1 cellular context compared by ENCODE assay signal in the genomic region with DNA sequence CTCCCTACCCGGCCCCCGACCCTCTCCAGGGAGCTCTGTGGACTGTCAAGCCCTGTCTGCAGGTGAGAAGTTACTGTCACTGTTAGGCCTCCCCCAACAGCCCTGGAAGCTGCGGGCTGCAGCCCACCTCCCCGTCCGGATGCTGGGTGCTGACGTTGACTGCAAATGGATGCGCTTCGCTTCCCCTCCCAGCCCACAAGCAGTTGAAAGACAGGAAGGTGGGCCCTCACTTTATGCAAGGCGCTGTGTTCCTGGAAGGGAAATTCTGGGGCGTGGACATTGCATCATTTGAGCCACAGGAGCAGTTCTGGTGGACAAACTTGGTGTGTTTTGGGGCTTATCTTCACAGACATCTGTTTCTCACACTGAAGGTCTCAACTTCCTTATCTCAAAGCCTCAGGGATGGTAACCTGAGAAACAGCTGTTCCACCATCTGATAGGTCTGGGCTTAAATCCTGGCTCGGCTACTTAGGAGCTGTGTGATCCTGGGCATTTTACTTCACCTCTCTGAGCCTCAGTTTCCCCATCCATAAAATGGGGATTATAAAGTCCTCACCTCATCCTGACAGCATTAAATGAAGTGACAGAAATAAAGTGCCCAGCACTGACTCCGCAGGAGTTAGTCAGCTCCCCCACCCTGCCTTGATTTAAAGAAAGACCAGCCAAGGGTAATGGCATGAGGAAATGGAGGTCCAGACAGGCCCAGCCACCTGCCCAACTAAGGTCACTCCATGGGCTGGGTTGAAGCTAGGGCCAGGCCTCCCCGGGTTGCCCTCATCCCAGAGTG.
A peak's percentile ranks its signal among the peaks of the same experiment; 100 is the strongest.
TF ChIP-seq lines count a peak whose summit lies in the region.

No MANE protein-coding gene starts in this region.

TF ChIP-seq in K562, 482 proteins besides CTCF, POLR2A, EP300 and RAD21 (continued from another document and continues in another):
- no peak for TF ChIP-seq ZNF780A (CRISPR knock-in tag; IDR thresholded peaks at IDR 0.05)
- TF ChIP-seq NR3C1 (CRISPR knock-in tag; IDR thresholded peaks at IDR 0.05) = no peak
- no peak for TF ChIP-seq MIER1 (IDR thresholded peaks at IDR 0.05; ENCODE audit: low read depth)
- TF ChIP-seq, protein P1, sequence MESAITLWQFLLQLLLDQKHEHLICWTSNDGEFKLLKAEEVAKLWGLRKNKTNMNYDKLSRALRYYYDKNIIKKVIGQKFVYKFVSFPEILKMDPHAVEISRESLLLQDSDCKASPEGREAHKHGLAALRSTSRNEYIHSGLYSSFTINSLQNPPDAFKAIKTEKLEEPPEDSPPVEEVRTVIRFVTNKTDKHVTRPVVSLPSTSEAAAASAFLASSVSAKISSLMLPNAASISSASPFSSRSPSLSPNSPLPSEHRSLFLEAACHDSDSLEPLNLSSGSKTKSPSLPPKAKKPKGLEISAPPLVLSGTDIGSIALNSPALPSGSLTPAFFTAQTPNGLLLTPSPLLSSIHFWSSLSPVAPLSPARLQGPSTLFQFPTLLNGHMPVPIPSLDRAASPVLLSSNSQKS (CRISPR knock-in tag; IDR thresholded peaks at IDR 0.05) = no peak
- TF ChIP-seq HIVEP1 (CRISPR knock-in tag; IDR thresholded peaks at IDR 0.05) = peak; percentile 90; the same call in 1 of the 2 replicates
- TF ChIP-seq, protein P2, sequence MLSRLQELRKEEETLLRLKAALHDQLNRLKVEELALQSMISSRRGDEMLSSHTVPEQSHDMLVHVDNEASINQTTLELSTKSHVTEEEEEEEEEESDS (CRISPR knock-in tag; IDR thresholded peaks at IDR 0.05) = no peak
- TF ChIP-seq SUPT5H (IDR thresholded peaks at IDR 0.05) = 0 out of 2 replicates have a peak, but pooled peaks have one; percentile 41
- TF ChIP-seq MEF2D (tag; conservative IDR thresholded peaks at IDR 0.05; ENCODE audit: low read depth) = peak; percentile 90
- TF ChIP-seq NFRKB (IDR thresholded peaks at IDR 0.05; ENCODE audit: low read depth) = 0 out of 2 replicates have a peak, but pooled peaks have one; percentile 71
- peak; percentile 96 for TF ChIP-seq TAF9B (IDR thresholded peaks at IDR 0.05; ENCODE audit: partially characterized antibody)
- no peak for TF ChIP-seq MCM3 (IDR thresholded peaks at IDR 0.05)
- TF ChIP-seq TEAD4 (IDR thresholded peaks at IDR 0.05; ENCODE audit: low read length) = peak; percentile 100
- no peak for TF ChIP-seq TEAD4 (CRISPR knock-in tag; IDR thresholded peaks at IDR 0.05; ENCODE audit: borderline replicate concordance)
- TF ChIP-seq SP1 (CRISPR knock-in tag; IDR thresholded peaks at IDR 0.05) = peak; percentile 89
- TF ChIP-seq, protein P3, sequence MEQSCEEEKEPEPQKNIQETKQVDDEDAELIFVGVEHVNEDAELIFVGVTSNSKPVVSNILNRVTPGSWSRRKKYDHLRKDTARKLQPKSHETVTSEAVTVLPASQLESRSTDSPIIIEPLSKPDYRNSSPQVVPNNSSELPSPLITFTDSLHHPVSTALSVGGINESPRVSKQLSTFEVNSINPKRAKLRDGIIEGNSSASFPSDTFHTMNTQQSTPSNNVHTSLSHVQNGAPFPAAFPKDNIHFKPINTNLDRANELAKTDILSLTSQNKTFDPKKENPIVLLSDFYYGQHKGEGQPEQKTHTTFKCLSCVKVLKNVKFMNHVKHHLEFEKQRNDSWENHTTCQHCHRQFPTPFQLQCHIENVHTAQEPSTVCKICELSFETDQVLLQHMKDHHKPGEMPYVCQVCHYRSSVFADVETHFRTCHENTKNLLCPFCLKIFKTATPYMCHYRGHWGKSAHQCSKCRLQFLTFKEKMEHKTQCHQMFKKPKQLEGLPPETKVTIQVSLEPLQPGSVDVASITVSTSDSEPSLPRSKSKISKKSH (CRISPR knock-in tag; IDR thresholded peaks at IDR 0.05) = no peak
- TF ChIP-seq, protein P4, sequence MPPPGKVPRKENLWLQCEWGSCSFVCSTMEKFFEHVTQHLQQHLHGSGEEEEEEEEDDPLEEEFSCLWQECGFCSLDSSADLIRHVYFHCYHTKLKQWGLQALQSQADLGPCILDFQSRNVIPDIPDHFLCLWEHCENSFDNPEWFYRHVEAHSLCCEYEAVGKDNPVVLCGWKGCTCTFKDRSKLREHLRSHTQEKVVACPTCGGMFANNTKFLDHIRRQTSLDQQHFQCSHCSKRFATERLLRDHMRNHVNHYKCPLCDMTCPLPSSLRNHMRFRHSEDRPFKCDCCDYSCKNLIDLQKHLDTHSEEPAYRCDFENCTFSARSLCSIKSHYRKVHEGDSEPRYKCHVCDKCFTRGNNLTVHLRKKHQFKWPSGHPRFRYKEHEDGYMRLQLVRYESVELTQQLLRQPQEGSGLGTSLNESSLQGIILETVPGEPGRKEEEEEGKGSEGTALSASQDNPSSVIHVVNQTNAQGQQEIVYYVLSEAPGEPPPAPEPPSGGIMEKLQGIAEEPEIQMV (tag; conservative IDR thresholded peaks at IDR 0.05; ENCODE audit: low read depth) = no peak
- no peak for TF ChIP-seq SIX5 (IDR thresholded peaks at IDR 0.05; ENCODE audit: borderline replicate concordance in 1 of 2, insufficient read depth in 1 of 2, low read depth in 1 of 2, low read length in 2 of 2)
- peak; percentile 100 for TF ChIP-seq DPF2 (IDR thresholded peaks at IDR 0.05)
- peak; percentile 98 for TF ChIP-seq LEF1 (IDR thresholded peaks at IDR 0.05)
- TF ChIP-seq EWSR1 (IDR thresholded peaks at IDR 0.05; ENCODE audit: borderline replicate concordance, low read depth, partially characterized antibody) = no peak
- TF ChIP-seq, protein P5, sequence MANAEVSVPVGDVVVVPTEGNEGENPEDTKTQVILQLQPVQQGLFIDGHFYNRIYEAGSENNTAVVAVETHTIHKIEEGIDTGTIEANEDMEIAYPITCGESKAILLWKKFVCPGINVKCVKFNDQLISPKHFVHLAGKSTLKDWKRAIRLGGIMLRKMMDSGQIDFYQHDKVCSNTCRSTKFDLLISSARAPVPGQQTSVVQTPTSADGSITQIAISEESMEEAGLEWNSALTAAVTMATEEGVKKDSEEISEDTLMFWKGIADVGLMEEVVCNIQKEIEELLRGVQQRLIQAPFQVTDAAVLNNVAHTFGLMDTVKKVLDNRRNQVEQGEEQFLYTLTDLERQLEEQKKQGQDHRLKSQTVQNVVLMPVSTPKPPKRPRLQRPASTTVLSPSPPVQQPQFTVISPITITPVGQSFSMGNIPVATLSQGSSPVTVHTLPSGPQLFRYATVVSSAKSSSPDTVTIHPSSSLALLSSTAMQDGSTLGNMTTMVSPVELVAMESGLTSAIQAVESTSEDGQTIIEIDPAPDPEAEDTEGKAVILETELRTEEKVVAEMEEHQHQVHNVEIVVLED (CRISPR knock-in tag; IDR thresholded peaks at IDR 0.05) = peak; percentile 48
- no peak for TF ChIP-seq FOXA1 (IDR thresholded peaks at IDR 0.05; ENCODE audit: borderline replicate concordance)
- peak in 1 of 3 experiments; percentile 51 for TF ChIP-seq YY1 (IDR thresholded peaks at IDR 0.05; ENCODE audit: borderline replicate concordance in 1 of 3, control insufficient read depth in 1 of 3, extremely low read depth in 1 of 3, insufficient read depth in 3 of 3, insufficient read length in 1 of 3, insufficient replicate concordance in 2 of 3, low read depth in 1 of 3, low read length in 2 of 3)
- TF ChIP-seq SIN3B (IDR thresholded peaks at IDR 0.05; ENCODE audit: low read depth) = no peak
- TF ChIP-seq KAT8 (IDR thresholded peaks at IDR 0.05; ENCODE audit: low read depth) = no peak
- TF ChIP-seq SIN3A (IDR thresholded peaks at IDR 0.05; ENCODE audit: borderline replicate concordance in 2 of 2, control insufficient read depth in 1 of 2, low read depth in 2 of 2, low read length in 2 of 2) = peak in 1 of 2 experiments; percentile 23; a peak in 1 of 4 replicates
- peak; percentile 71 for TF ChIP-seq NUFIP1 (IDR thresholded peaks at IDR 0.05; ENCODE audit: partially characterized antibody)
- TF ChIP-seq, protein P6, sequence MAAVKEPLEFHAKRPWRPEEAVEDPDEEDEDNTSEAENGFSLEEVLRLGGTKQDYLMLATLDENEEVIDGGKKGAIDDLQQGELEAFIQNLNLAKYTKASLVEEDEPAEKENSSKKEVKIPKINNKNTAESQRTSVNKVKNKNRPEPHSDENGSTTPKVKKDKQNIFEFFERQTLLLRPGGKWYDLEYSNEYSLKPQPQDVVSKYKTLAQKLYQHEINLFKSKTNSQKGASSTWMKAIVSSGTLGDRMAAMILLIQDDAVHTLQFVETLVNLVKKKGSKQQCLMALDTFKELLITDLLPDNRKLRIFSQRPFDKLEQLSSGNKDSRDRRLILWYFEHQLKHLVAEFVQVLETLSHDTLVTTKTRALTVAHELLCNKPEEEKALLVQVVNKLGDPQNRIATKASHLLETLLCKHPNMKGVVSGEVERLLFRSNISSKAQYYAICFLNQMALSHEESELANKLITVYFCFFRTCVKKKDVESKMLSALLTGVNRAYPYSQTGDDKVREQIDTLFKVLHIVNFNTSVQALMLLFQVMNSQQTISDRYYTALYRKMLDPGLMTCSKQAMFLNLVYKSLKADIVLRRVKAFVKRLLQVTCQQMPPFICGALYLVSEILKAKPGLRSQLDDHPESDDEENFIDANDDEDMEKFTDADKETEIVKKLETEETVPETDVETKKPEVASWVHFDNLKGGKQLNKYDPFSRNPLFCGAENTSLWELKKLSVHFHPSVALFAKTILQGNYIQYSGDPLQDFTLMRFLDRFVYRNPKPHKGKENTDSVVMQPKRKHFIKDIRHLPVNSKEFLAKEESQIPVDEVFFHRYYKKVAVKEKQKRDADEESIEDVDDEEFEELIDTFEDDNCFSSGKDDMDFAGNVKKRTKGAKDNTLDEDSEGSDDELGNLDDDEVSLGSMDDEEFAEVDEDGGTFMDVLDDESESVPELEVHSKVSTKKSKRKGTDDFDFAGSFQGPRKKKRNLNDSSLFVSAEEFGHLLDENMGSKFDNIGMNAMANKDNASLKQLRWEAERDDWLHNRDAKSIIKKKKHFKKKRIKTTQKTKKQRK (IDR thresholded peaks at IDR 0.05; ENCODE audit: borderline replicate concordance, low read depth, low read length) = no peak
- no peak for TF ChIP-seq LARP7 (IDR thresholded peaks at IDR 0.05)
- peak; percentile 94 for TF ChIP-seq EP400 (IDR thresholded peaks at IDR 0.05)
- peak; percentile 100 for TF ChIP-seq DACH1 (IDR thresholded peaks at IDR 0.05; ENCODE audit: partially characterized antibody)
- TF ChIP-seq BHLHE40 (IDR thresholded peaks at IDR 0.05; ENCODE audit: low read length) = peak; percentile 67
- no peak; the same call in 1 of the 2 replicates for TF ChIP-seq MAFG (tag; conservative IDR thresholded peaks at IDR 0.05)
- no peak for TF ChIP-seq ZNF354B (CRISPR knock-in tag; IDR thresholded peaks at IDR 0.05)
- peak; percentile 97 for TF ChIP-seq NCOA4 (IDR thresholded peaks at IDR 0.05; ENCODE audit: partially characterized antibody)
- TF ChIP-seq, protein P7, sequence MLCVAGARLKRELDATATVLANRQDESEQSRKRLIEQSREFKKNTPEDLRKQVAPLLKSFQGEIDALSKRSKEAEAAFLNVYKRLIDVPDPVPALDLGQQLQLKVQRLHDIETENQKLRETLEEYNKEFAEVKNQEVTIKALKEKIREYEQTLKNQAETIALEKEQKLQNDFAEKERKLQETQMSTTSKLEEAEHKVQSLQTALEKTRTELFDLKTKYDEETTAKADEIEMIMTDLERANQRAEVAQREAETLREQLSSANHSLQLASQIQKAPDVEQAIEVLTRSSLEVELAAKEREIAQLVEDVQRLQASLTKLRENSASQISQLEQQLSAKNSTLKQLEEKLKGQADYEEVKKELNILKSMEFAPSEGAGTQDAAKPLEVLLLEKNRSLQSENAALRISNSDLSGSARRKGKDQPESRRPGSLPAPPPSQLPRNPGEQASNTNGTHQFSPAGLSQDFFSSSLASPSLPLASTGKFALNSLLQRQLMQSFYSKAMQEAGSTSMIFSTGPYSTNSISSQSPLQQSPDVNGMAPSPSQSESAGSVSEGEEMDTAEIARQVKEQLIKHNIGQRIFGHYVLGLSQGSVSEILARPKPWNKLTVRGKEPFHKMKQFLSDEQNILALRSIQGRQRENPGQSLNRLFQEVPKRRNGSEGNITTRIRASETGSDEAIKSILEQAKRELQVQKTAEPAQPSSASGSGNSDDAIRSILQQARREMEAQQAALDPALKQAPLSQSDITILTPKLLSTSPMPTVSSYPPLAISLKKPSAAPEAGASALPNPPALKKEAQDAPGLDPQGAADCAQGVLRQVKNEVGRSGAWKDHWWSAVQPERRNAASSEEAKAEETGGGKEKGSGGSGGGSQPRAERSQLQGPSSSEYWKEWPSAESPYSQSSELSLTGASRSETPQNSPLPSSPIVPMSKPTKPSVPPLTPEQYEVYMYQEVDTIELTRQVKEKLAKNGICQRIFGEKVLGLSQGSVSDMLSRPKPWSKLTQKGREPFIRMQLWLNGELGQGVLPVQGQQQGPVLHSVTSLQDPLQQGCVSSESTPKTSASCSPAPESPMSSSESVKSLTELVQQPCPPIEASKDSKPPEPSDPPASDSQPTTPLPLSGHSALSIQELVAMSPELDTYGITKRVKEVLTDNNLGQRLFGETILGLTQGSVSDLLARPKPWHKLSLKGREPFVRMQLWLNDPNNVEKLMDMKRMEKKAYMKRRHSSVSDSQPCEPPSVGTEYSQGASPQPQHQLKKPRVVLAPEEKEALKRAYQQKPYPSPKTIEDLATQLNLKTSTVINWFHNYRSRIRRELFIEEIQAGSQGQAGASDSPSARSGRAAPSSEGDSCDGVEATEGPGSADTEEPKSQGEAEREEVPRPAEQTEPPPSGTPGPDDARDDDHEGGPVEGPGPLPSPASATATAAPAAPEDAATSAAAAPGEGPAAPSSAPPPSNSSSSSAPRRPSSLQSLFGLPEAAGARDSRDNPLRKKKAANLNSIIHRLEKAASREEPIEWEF (CRISPR knock-in tag; IDR thresholded peaks at IDR 0.05) = no peak
- peak; percentile 99 for TF ChIP-seq HDAC3 (IDR thresholded peaks at IDR 0.05; ENCODE audit: borderline replicate concordance, partially characterized antibody)
- no peak for TF ChIP-seq U2AF1 (optimal IDR thresholded peaks at IDR 0.05; ENCODE audit: low read depth, low read length)
- TF ChIP-seq, protein P8, sequence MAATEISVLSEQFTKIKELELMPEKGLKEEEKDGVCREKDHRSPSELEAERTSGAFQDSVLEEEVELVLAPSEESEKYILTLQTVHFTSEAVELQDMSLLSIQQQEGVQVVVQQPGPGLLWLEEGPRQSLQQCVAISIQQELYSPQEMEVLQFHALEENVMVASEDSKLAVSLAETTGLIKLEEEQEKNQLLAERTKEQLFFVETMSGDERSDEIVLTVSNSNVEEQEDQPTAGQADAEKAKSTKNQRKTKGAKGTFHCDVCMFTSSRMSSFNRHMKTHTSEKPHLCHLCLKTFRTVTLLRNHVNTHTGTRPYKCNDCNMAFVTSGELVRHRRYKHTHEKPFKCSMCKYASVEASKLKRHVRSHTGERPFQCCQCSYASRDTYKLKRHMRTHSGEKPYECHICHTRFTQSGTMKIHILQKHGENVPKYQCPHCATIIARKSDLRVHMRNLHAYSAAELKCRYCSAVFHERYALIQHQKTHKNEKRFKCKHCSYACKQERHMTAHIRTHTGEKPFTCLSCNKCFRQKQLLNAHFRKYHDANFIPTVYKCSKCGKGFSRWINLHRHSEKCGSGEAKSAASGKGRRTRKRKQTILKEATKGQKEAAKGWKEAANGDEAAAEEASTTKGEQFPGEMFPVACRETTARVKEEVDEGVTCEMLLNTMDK (IDR thresholded peaks at IDR 0.05; ENCODE audit: borderline replicate concordance, insufficient read depth, low read depth, low read length, poor library complexity, severe bottlenecking) = no peak
- no peak for TF ChIP-seq ERF (CRISPR knock-in tag; IDR thresholded peaks at IDR 0.05)
- peak; percentile 88 for TF ChIP-seq CXXC5 (CRISPR knock-in tag; IDR thresholded peaks at IDR 0.05)
- no peak for TF ChIP-seq NR2F6 (CRISPR knock-in tag; IDR thresholded peaks at IDR 0.05)
- TF ChIP-seq ZNF830 (CRISPR knock-in tag; IDR thresholded peaks at IDR 0.05) = 0 out of 2 replicates have a peak, but pooled peaks have one; percentile 14
- TF ChIP-seq POLR2AphosphoS5 (IDR thresholded peaks at IDR 0.05; ENCODE audit: control insufficient read depth, insufficient read depth, low read depth, low read length) = peak; percentile 99
- no peak for TF ChIP-seq ZBTB8A (IDR thresholded peaks at IDR 0.05; ENCODE audit: partially characterized antibody)
- 0 out of 2 replicates have a peak, but pooled peaks have one; percentile 35 for TF ChIP-seq TEAD2 (tag; IDR thresholded peaks at IDR 0.05)
- TF ChIP-seq ZNF12 (CRISPR knock-in tag; IDR thresholded peaks at IDR 0.05) = no peak
- peak; percentile 73; the same call in 1 of the 2 replicates for TF ChIP-seq MXI1 (IDR thresholded peaks at IDR 0.05; ENCODE audit: low read depth, low read length)
